Comparison of ENCODE assay signal across 14 cellular contexts in the genomic region with DNA sequence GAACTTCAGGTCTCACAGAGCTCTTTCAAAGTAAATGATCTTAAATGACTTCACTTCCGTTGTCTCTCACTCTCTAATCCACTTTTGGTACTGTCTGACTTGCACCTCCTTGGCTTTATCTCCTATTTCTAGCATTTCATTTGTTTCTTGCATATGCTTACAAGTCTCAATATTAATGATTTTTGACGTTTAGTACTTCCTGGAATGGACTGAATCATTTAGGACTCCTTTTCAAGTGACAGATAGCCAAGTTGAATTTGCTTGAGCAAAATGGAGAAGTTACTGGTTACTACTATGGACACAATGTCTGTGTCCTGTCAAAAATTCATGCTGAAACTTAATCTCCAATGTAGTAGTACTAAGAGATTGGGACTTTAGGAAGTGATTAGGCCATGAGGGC. TPM values are rescaled to one million over a fixed set of nuclear protein-coding genes. Genes with fewer than 3 reads are reported as not detected.
"Had no signal": no experiment of that assay in that cellular context is flagged by ENCODE, and none has a peak within 500 bp of the region (broad histone marks: within the 10 kb centered on the region; RNA-seq: fewer than 3 reads in every experiment).

No MANE protein-coding gene starts in this region.

- H3K27ac ChIP-seq: dorsolateral prefrontal cortex, gastroesophageal sphincter, neutrophil, ovary, right atrium auricular region had no signal

- H3K36me3 ChIP-seq: gastroesophageal sphincter, neutrophil, ovary, right atrium auricular region had no signal

- H3K4me1 ChIP-seq: gastroesophageal sphincter, right atrium auricular region had no signal

- H3K27me3 ChIP-seq: dorsolateral prefrontal cortex, gastroesophageal sphincter, ovary, right atrium auricular region had no signal

- DNase-seq: cortex of kidney; dorsolateral prefrontal cortex; effector CD8-positive, alpha-beta T cell; glutamatergic neuron; islet precursor cell; naive thymus-derived CD8-positive, alpha-beta T cell; ovary; small intestine; stimulated activated CD4-positive, alpha-beta T cell treated with anti-CD3 and anti-CD28 coated beads, Interleukin-12 subunit alpha, Interleukin-12 subunit beta, amount 100 ng/mL, for 4 hours; stimulated activated naive CD4-positive, alpha-beta T cell treated with Interleukin-2 at 50 U/mL for 16 hours had no signal

- H3K4me3 ChIP-seq: dorsolateral prefrontal cortex, gastroesophageal sphincter, ovary, right atrium auricular region had no signal

- H3K9me3 ChIP-seq: gastroesophageal sphincter, neutrophil, ovary, right atrium auricular region had no signal

RNA-seq across cellular contexts. Expression of a gene that starts 7.0 kb away (rescaled TPM):
- total RNA-seq: mammary epithelial cell; naive thymus-derived CD8-positive, alpha-beta T cell had no signal
- polyA plus RNA-seq: naive thymus-derived CD8-positive, alpha-beta T cell had no signal
